Comparison of ENCODE assay signal across 17 cellular contexts in genomic region chr2:82735336-82735735, GRCh38.
"Had no signal": no experiment of that assay in that cellular context is flagged by ENCODE, and none has a peak within 500 bp of the region (broad histone marks: within the 10 kb centered on the region; RNA-seq: fewer than 3 reads in every experiment).

No MANE protein-coding gene starts in this region.

- H3K36me3 Mint-ChIP-seq: natural killer cell had no signal

- H3K4me1 Mint-ChIP-seq: natural killer cell, neural crest cell had no signal

- H3K27ac Mint-ChIP-seq: natural killer cell, progenitor cell of endocrine pancreas had no signal

- H3K4me3 Mint-ChIP-seq: natural killer cell, neural crest cell had no signal

- ATAC-seq: esophagus mucosa; heart right ventricle; left lobe of liver; mucosa of descending colon; natural killer cell; pancreas; right cardiac atrium; stimulated activated naive CD8-positive, alpha-beta T cell treated with anti-CD3 and anti-CD28 coated beads, Interleukin-15, Interleukin-2, amounts not matched to agents 100 U/mL and 50 U/mL, for 24 hours had no signal

- DNase-seq: effector CD8-positive, alpha-beta T cell; heart right ventricle; hypothalamus; kidney glomerular epithelial cell; mucosa of descending colon; natural killer cell; occipital lobe; pancreas; right cardiac atrium; small intestine; stimulated activated CD4-positive, alpha-beta T cell treated with anti-CD3 and anti-CD28 coated beads, Interleukin-12 subunit alpha, Interleukin-12 subunit beta, amount 100 ng/mL, for 4 hours; stimulated activated naive CD8-positive, alpha-beta T cell treated with anti-CD3 and anti-CD28 coated beads, Interleukin-15, Interleukin-2, amounts not matched to agents 100 U/mL and 50 U/mL, for 24 hours; tibial artery had no signal

- H3K27me3 Mint-ChIP-seq: progenitor cell of endocrine pancreas had no signal
